Comparison of ENCODE assay signal across 1 cellular context in the genomic region with DNA sequence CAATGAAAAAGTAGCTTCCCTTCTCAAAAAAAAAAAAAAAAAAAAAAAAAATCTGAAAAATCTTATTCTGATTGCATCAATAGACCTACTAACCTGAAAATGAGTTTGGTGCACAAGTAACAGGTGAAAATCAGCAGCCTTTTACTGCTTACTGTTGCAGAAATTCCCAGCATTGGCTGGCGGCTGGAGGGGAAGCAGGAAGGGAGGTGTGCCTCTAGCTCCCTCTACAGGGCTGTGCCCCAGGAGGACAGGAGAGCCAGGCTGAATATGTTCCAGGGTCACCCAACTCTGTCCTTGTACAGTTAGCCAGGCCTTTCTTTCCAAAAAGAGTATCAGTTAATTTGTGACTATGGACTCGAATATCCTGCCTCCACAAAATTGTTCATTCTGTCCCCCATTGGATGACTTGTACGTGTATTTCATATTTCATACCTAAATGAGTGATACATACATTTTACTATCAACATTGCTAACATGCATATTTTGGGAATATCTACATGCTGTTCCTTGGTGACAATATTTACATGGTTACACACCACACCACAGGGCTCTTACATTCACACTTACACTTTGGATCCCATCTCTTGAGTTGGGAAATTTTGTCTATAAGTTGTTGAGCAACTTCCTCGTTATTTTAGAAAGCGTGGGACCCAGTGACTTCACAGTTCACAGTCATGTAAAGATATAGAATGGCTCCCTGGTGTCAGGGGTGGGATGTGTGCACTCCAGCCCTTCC.
TF ChIP-seq lines count a peak whose summit lies in the region.

No MANE protein-coding gene starts in this region.

TF ChIP-seq in HepG2, 621 proteins besides CTCF, POLR2A, EP300 and RAD21 (continued from another document and continues in another):
- no peak for TF ChIP-seq SMAD3 (CRISPR knock-in tag; IDR thresholded peaks at IDR 0.05)
- no peak for TF ChIP-seq RELA (CRISPR knock-in tag; IDR thresholded peaks at IDR 0.05)
- no peak for TF ChIP-seq PAF1 (CRISPR knock-in tag; IDR thresholded peaks at IDR 0.05)
- TF ChIP-seq SNAPC2 (CRISPR knock-in tag; IDR thresholded peaks at IDR 0.05): no peak
- TF ChIP-seq, protein P1, sequence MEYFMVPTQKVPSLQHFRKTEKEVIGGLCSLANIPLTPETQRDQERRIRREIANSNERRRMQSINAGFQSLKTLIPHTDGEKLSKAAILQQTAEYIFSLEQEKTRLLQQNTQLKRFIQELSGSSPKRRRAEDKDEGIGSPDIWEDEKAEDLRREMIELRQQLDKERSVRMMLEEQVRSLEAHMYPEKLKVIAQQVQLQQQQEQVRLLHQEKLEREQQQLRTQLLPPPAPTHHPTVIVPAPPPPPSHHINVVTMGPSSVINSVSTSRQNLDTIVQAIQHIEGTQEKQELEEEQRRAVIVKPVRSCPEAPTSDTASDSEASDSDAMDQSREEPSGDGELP (IDR thresholded peaks at IDR 0.05; ENCODE audit: borderline replicate concordance, low read depth): peak; percentile 9; the same call in 1 of the 2 replicates
- no peak for TF ChIP-seq ZNF274 (CRISPR knock-in tag; IDR thresholded peaks at IDR 0.05)
- TF ChIP-seq, protein P2, sequence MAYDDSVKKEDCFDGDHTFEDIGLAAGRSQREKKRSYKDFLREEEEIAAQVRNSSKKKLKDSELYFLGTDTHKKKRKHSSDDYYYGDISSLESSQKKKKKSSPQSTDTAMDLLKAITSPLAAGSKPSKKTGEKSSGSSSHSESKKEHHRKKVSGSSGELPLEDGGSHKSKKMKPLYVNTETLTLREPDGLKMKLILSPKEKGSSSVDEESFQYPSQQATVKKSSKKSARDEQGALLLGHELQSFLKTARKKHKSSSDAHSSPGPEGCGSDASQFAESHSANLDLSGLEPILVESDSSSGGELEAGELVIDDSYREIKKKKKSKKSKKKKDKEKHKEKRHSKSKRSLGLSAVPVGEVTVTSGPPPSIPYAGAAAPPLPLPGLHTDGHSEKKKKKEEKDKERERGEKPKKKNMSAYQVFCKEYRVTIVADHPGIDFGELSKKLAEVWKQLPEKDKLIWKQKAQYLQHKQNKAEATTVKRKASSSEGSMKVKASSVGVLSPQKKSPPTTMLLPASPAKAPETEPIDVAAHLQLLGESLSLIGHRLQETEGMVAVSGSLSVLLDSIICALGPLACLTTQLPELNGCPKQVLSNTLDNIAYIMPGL (CRISPR knock-in tag; IDR thresholded peaks at IDR 0.05; ENCODE audit: borderline replicate concordance in 1 of 2, low read depth in 1 of 2): peak in 1 of 2 experiments; percentile 22; a peak in 1 of 4 replicates
- TF ChIP-seq KLF12 (CRISPR knock-in tag; IDR thresholded peaks at IDR 0.05; ENCODE audit: borderline replicate concordance): no peak
- TF ChIP-seq MAFK (conservative IDR thresholded peaks at IDR 0.05 in 1 of 2, IDR thresholded peaks at IDR 0.05 in 1 of 2; ENCODE audit: low read length in 2 of 2): peak; percentile 93 to 96
- TF ChIP-seq RNF2 (conservative IDR thresholded peaks at IDR 0.05; ENCODE audit: low read depth): no peak
- TF ChIP-seq ZKSCAN1 (IDR thresholded peaks at IDR 0.05; ENCODE audit: low read length): no peak
- TF ChIP-seq IRF2 (CRISPR knock-in tag; IDR thresholded peaks at IDR 0.05): 0 out of 2 replicates have a peak, but pooled peaks have one; percentile 49
- 0 out of 2 replicates have a peak, but pooled peaks have one; percentile 27 for TF ChIP-seq NCOA2 (CRISPR knock-in tag; IDR thresholded peaks at IDR 0.05)
- TF ChIP-seq SMC3 (IDR thresholded peaks at IDR 0.05; ENCODE audit: low read length): peak; percentile 85
- TF ChIP-seq FOXC1 (CRISPR knock-in tag; IDR thresholded peaks at IDR 0.05; ENCODE audit: borderline replicate concordance): no peak; the same call in 1 of the 2 replicates
- no peak for TF ChIP-seq HOXA7 (CRISPR knock-in tag; IDR thresholded peaks at IDR 0.05)
- TF ChIP-seq STAG1 (CRISPR knock-in tag; IDR thresholded peaks at IDR 0.05): peak; percentile 93
- no peak for TF ChIP-seq ZNF790 (CRISPR knock-in tag; IDR thresholded peaks at IDR 0.05; ENCODE audit: borderline replicate concordance)
- no peak for TF ChIP-seq RFX3 (CRISPR knock-in tag; IDR thresholded peaks at IDR 0.05)
- no peak for TF ChIP-seq NRL (CRISPR knock-in tag; IDR thresholded peaks at IDR 0.05; ENCODE audit: borderline replicate concordance)
- no peak for TF ChIP-seq HMGA1 (CRISPR knock-in tag; conservative IDR thresholded peaks at IDR 0.05)
- TF ChIP-seq PCBP1 (IDR thresholded peaks at IDR 0.05; ENCODE audit: borderline replicate concordance, low read depth, low read length): no peak
- no peak for TF ChIP-seq HDAC1 (CRISPR knock-in tag; IDR thresholded peaks at IDR 0.05)
- TF ChIP-seq MIER3 (CRISPR knock-in tag; IDR thresholded peaks at IDR 0.05; ENCODE audit: borderline replicate concordance): no peak
- no peak for TF ChIP-seq ZNF17 (CRISPR knock-in tag; IDR thresholded peaks at IDR 0.05)
- no peak for TF ChIP-seq FOXM1 (CRISPR knock-in tag; IDR thresholded peaks at IDR 0.05)
- TF ChIP-seq ZNF782 (CRISPR knock-in tag; IDR thresholded peaks at IDR 0.05; ENCODE audit: borderline replicate concordance): no peak
- TF ChIP-seq KLF15 (CRISPR knock-in tag; IDR thresholded peaks at IDR 0.05; ENCODE audit: borderline replicate concordance): no peak
- 0 out of 2 replicates have a peak, but pooled peaks have one; percentile 27 for TF ChIP-seq FOSL2 (CRISPR knock-in tag; IDR thresholded peaks at IDR 0.05)
- TF ChIP-seq, protein P3, sequence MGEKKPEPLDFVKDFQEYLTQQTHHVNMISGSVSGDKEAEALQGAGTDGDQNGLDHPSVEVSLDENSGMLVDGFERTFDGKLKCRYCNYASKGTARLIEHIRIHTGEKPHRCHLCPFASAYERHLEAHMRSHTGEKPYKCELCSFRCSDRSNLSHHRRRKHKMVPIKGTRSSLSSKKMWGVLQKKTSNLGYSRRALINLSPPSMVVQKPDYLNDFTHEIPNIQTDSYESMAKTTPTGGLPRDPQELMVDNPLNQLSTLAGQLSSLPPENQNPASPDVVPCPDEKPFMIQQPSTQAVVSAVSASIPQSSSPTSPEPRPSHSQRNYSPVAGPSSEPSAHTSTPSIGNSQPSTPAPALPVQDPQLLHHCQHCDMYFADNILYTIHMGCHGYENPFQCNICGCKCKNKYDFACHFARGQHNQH (CRISPR knock-in tag; IDR thresholded peaks at IDR 0.05): peak; percentile 44; the same call in 1 of the 2 replicates
- no peak for TF ChIP-seq TAF15 (IDR thresholded peaks at IDR 0.05; ENCODE audit: low read depth, low read length, poor library complexity, severe bottlenecking)
- TF ChIP-seq ZNF570 (CRISPR knock-in tag; IDR thresholded peaks at IDR 0.05; ENCODE audit: borderline replicate concordance): no peak
- TF ChIP-seq, protein P4, sequence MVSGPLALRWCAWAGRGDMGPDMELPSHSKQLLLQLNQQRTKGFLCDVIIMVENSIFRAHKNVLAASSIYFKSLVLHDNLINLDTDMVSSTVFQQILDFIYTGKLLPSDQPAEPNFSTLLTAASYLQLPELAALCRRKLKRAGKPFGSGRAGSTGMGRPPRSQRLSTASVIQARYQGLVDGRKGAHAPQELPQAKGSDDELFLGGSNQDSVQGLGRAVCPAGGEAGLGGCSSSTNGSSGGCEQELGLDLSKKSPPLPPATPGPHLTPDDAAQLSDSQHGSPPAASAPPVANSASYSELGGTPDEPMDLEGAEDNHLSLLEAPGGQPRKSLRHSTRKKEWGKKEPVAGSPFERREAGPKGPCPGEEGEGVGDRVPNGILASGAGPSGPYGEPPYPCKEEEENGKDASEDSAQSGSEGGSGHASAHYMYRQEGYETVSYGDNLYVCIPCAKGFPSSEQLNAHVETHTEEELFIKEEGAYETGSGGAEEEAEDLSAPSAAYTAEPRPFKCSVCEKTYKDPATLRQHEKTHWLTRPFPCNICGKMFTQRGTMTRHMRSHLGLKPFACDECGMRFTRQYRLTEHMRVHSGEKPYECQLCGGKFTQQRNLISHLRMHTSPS (CRISPR knock-in tag; IDR thresholded peaks at IDR 0.05; ENCODE audit: low read depth): no peak
- TF ChIP-seq, protein P5, sequence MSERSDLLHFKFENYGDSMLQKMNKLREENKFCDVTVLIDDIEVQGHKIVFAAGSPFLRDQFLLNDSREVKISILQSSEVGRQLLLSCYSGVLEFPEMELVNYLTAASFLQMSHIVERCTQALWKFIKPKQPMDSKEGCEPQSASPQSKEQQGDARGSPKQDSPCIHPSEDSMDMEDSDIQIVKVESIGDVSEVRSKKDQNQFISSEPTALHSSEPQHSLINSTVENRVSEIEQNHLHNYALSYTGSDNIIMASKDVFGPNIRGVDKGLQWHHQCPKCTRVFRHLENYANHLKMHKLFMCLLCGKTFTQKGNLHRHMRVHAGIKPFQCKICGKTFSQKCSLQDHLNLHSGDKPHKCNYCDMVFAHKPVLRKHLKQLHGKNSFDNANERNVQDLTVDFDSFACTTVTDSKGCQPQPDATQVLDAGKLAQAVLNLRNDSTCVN (CRISPR knock-in tag; IDR thresholded peaks at IDR 0.05; ENCODE audit: borderline replicate concordance): no peak
- no peak for TF ChIP-seq MIXL1 (CRISPR knock-in tag; IDR thresholded peaks at IDR 0.05)
- peak; percentile 57 for TF ChIP-seq TEAD3 (CRISPR knock-in tag; optimal IDR thresholded peaks at IDR 0.05; ENCODE audit: borderline replicate concordance)
- no peak for TF ChIP-seq ZNF235 (CRISPR knock-in tag; IDR thresholded peaks at IDR 0.05; ENCODE audit: borderline replicate concordance)
- TF ChIP-seq STAT5B (CRISPR knock-in tag; IDR thresholded peaks at IDR 0.05): no peak
- no peak; the same call in 2 of the 3 replicates for TF ChIP-seq MXI1 (IDR thresholded peaks at IDR 0.05; ENCODE audit: borderline replicate concordance, low read depth, low read length)
- TF ChIP-seq ZSCAN9 (CRISPR knock-in tag; IDR thresholded peaks at IDR 0.05; ENCODE audit: borderline replicate concordance): no peak
- TF ChIP-seq ZMYM4 (CRISPR knock-in tag; IDR thresholded peaks at IDR 0.05): peak; percentile 51; the same call in 1 of the 2 replicates
- TF ChIP-seq TEAD2 (CRISPR knock-in tag; IDR thresholded peaks at IDR 0.05): no peak
- TF ChIP-seq ZNF788 (CRISPR knock-in tag; IDR thresholded peaks at IDR 0.05; ENCODE audit: borderline replicate concordance): peak; percentile 45; the same call in 1 of the 2 replicates
- no peak for TF ChIP-seq ATF7-NPFF (CRISPR knock-in tag; IDR thresholded peaks at IDR 0.05; ENCODE audit: low read depth)
- no peak for TF ChIP-seq NR2C2 (CRISPR knock-in tag; IDR thresholded peaks at IDR 0.05; ENCODE audit: borderline replicate concordance)
- no peak for TF ChIP-seq HNRNPUL1 (IDR thresholded peaks at IDR 0.05; ENCODE audit: low read depth, low read length)
- TF ChIP-seq JARID2 (CRISPR knock-in tag; IDR thresholded peaks at IDR 0.05; ENCODE audit: insufficient replicate concordance): no peak
- no peak for TF ChIP-seq ZNF564 (CRISPR knock-in tag; IDR thresholded peaks at IDR 0.05)
- TF ChIP-seq, protein P6, sequence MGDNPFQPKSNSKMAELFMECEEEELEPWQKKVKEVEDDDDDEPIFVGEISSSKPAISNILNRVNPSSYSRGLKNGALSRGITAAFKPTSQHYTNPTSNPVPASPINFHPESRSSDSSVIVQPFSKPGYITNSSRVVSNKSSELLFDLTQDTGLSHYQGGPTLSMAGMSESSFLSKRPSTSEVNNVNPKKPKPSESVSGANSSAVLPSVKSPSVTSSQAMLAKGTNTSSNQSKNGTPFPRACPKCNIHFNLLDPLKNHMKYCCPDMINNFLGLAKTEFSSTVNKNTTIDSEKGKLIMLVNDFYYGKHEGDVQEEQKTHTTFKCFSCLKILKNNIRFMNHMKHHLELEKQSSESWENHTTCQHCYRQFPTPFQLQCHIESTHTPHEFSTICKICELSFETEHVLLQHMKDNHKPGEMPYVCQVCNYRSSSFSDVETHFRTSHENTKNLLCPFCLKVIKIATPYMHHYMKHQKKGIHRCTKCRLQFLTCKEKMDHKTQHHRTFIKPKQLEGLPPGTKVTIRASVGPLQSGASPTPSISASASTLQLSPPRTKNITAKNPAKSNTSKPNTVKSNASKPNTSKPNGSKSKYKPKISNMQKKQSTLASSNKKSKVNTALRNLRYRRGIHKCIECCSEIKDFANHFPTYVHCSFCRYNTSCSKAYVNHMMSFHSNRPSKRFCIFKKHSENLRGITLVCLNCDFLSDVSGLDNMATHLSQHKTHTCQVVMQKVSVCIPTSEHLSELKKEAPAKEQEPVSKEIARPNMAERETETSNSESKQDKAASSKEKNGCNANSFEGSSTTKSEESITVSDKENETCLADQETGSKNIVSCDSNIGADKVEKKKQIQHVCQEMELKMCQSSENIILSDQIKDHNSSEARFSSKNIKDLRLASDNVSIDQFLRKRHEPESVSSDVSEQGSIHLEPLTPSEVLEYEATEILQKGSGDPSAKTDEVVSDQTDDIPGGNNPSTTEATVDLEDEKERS (CRISPR knock-in tag; IDR thresholded peaks at IDR 0.05): no peak
- no peak for TF ChIP-seq KLF6 (CRISPR knock-in tag; IDR thresholded peaks at IDR 0.05)
- no peak for TF ChIP-seq TOE1 (CRISPR knock-in tag; IDR thresholded peaks at IDR 0.05)
- TF ChIP-seq ZNF12 (CRISPR knock-in tag; IDR thresholded peaks at IDR 0.05): no peak
- no peak for TF ChIP-seq NBN (conservative IDR thresholded peaks at IDR 0.05)
- peak; percentile 51; the same call in 1 of the 2 replicates for TF ChIP-seq CBX5 (CRISPR knock-in tag; IDR thresholded peaks at IDR 0.05; ENCODE audit: borderline replicate concordance)
- no peak for TF ChIP-seq ZNF343 (CRISPR knock-in tag; IDR thresholded peaks at IDR 0.05)
- peak; percentile 16; the same call in 1 of the 2 replicates for TF ChIP-seq ELF3 (CRISPR knock-in tag; IDR thresholded peaks at IDR 0.05)
- no peak for TF ChIP-seq SP2 (CRISPR knock-in tag; IDR thresholded peaks at IDR 0.05)
- no peak for TF ChIP-seq SOX5 (CRISPR knock-in tag; IDR thresholded peaks at IDR 0.05; ENCODE audit: borderline replicate concordance)
- TF ChIP-seq GATA4 (IDR thresholded peaks at IDR 0.05; ENCODE audit: borderline replicate concordance, low read depth): no peak
- TF ChIP-seq MTA1 (CRISPR knock-in tag; IDR thresholded peaks at IDR 0.05; ENCODE audit: borderline replicate concordance): no peak
- no peak for TF ChIP-seq ADNP (CRISPR knock-in tag; IDR thresholded peaks at IDR 0.05)
- TF ChIP-seq SETDB1 (CRISPR knock-in tag; IDR thresholded peaks at IDR 0.05; ENCODE audit: borderline replicate concordance): no peak
- TF ChIP-seq GATAD2A (CRISPR knock-in tag; IDR thresholded peaks at IDR 0.05): 0 out of 2 replicates have a peak, but pooled peaks have one; percentile 20
- no peak for TF ChIP-seq THAP11 (CRISPR knock-in tag; IDR thresholded peaks at IDR 0.05)
- TF ChIP-seq BHLHE40 (IDR thresholded peaks at IDR 0.05; ENCODE audit: low read length): no peak
